Comparison of ENCODE assay signal across 22 cellular contexts in genomic region chr2:79580175-79580574, GRCh38.
DNase-seq lines count a peak whose midpoint lies in the region; ATAC-seq, FAIRE-seq and TF ChIP-seq lines count a peak whose summit lies in the region.
"Had no signal": no experiment of that assay in that cellular context is flagged by ENCODE, and none has a peak within 500 bp of the region (broad histone marks: within the 10 kb centered on the region; RNA-seq: fewer than 3 reads in every experiment).

No MANE protein-coding gene starts in this region.

- CTCF ChIA-PET in WTC11 (lab: Charles Lee) = interaction anchor here (0.9 to 1.6 kb wide), 6 partner anchors 11 to 306 kb away, joined by 3 to 5 read pairs (median 3); partner anchors contain the start of gene CTNNA2

- H3K27me3 ChIP-seq in iPS DF 6.9 (ENCODE audit: control insufficient read depth, insufficient read depth, low read length) = no peaks in the 10 kb centered on the region

- intact Hi-C loops in left cardiac atrium (cut with DNase I) = no loop called here

- H3K4me1 ChIP-seq in iPS DF 6.9 (ENCODE audit: control insufficient read depth, insufficient read depth, low read length) = no peaks in the 10 kb centered on the region

- no peak for TF ChIP-seq CTCF in WTC11 (IDR thresholded peaks at IDR 0.05)
- peak; percentile 32 for TF ChIP-seq CTCF in type B pancreatic cell (conservative IDR thresholded peaks at IDR 0.05)

- no peak overlapping the region for H3K27ac ChIP-seq in iPS DF 6.9 (ENCODE audit: low read length)

- no peak overlapping the region for H3K4me3 ChIP-seq in iPS DF 6.9 (ENCODE audit: low read length)

- H3K4me1 Mint-ChIP-seq in WTC11 (peaks cover 11% of the 10 kb centered on the region), type B pancreatic cell (ENCODE audit: unreplicated experiment) (peaks cover 5% of the 10 kb centered on the region)
- no peaks in the 10 kb centered on the region for H3K4me1 Mint-ChIP-seq in natural killer cell treated with Interleukin-12 subunit alpha and Interleukin-12 subunit beta and Interleukin-15 and Interleukin-18, amount 100 ng/mL, for 72 hours (ENCODE audit: low read depth in 2 of 2)
- H3K4me1 Mint-ChIP-seq in stimulated activated naive CD8-positive, alpha-beta T cell treated with anti-CD3 and anti-CD28 coated beads, Interleukin-15, amount 100 ng/mL, for 72 hours = no peaks in the 10 kb centered on the region
- H3K4me1 Mint-ChIP-seq: CD4-positive, CD25-positive, alpha-beta regulatory T cell; neural crest cell had no signal

- no peak overlapping the region for H3K4me3 Mint-ChIP-seq in WTC11
- no peak overlapping the region for H3K4me3 Mint-ChIP-seq in type B pancreatic cell
- H3K4me3 Mint-ChIP-seq in natural killer cell treated with Interleukin-12 subunit alpha and Interleukin-12 subunit beta and Interleukin-15 and Interleukin-18, amount 100 ng/mL, for 72 hours = no peak overlapping the region
- no peak overlapping the region for H3K4me3 Mint-ChIP-seq in stimulated activated naive CD8-positive, alpha-beta T cell treated with anti-CD3 and anti-CD28 coated beads, Interleukin-15, amount 100 ng/mL, for 72 hours
- H3K4me3 Mint-ChIP-seq: CD4-positive, CD25-positive, alpha-beta regulatory T cell; neural crest cell had no signal

- H3K36me3 Mint-ChIP-seq in WTC11 (no peaks in the 10 kb centered on the region), type B pancreatic cell (no peaks in the 10 kb centered on the region)
- no peaks in the 10 kb centered on the region for H3K36me3 Mint-ChIP-seq in natural killer cell treated with Interleukin-12 subunit alpha and Interleukin-12 subunit beta and Interleukin-15 and Interleukin-18, amount 100 ng/mL, for 72 hours
- H3K36me3 Mint-ChIP-seq: CD4-positive, CD25-positive, alpha-beta regulatory T cell had no signal

- no peak for TF ChIP-seq POLR2A in H54 (IDR thresholded peaks at IDR 0.05; ENCODE audit: low read depth, low read length)

- DNase-seq in H54 (ENCODE audit: insufficient read length, low spot score) (no peak), WTC11 (ENCODE audit: low spot score) (peak; percentile 23), iPS DF 6.9 (ENCODE audit: low read depth, low spot score) (peak; percentile 11), type B pancreatic cell (ENCODE audit: extremely low spot score, unreplicated experiment) (no peak), left cardiac atrium (no peak)
- no peak for DNase-seq in natural killer cell treated with Interleukin-12 subunit alpha and Interleukin-12 subunit beta and Interleukin-15 and Interleukin-18, amount 100 ng/mL, for 72 hours (ENCODE audit: low spot score)
- no peak for DNase-seq in stimulated activated naive CD8-positive, alpha-beta T cell treated with anti-CD3 and anti-CD28 coated beads, Interleukin-15, amount 100 ng/mL, for 72 hours
- DNase-seq: activated CD4-positive, alpha-beta T cell treated with anti-CD3 and anti-CD28 coated beads for 48 hours; activated CD8-positive, alpha-beta memory T cell treated with anti-CD3 and anti-CD28 coated beads for 24 hours; activated effector memory CD4-positive, alpha-beta T cell treated with anti-CD3 and anti-CD28 coated beads, Interleukin-2, amount 50 U/mL, for 16 hours; CD4-positive, CD25-positive, alpha-beta regulatory T cell; Karpas-422; kidney glomerular epithelial cell; MV-4-11; NCI-H146; NCI-H446 treated with DMSO at 0.1 percent for 48 hours; OCI-M1; right cardiac atrium; stimulated activated CD4-positive, alpha-beta T cell treated with anti-CD3 and anti-CD28 coated beads, Interleukin-4, amount 100 ng/mL, for 1 hour had no signal

- peak; percentile 52 for FAIRE-seq in H54 (lab: Jason Lieb, UNC)
- FAIRE-seq: D721Med had no signal

- peak overlapping the region; percentile 41 for H3K27ac Mint-ChIP-seq in WTC11
- H3K27ac Mint-ChIP-seq in type B pancreatic cell = no peak overlapping the region
- no peak overlapping the region for H3K27ac Mint-ChIP-seq in natural killer cell treated with Interleukin-12 subunit alpha and Interleukin-12 subunit beta and Interleukin-15 and Interleukin-18, amount 100 ng/mL, for 72 hours
- no peak overlapping the region for H3K27ac Mint-ChIP-seq in stimulated activated naive CD8-positive, alpha-beta T cell treated with anti-CD3 and anti-CD28 coated beads, Interleukin-15, amount 100 ng/mL, for 72 hours
- H3K27ac Mint-ChIP-seq: CD4-positive, CD25-positive, alpha-beta regulatory T cell had no signal

- WGBS in iPS DF 6.9 (ENCODE audit: insufficient coverage, insufficient read length) = no CpG with 5 or more reads among the region's 6 CpGs

- peak; percentile 86 for ATAC-seq in WTC11
- no peak for ATAC-seq in natural killer cell treated with Interleukin-12 subunit alpha and Interleukin-12 subunit beta and Interleukin-15 and Interleukin-18, amount 100 ng/mL, for 72 hours
- ATAC-seq in stimulated activated naive CD8-positive, alpha-beta T cell treated with anti-CD3 and anti-CD28 coated beads, Interleukin-15, amount 100 ng/mL, for 72 hours = no peak
- no peak for ATAC-seq in left cardiac atrium
- ATAC-seq: right cardiac atrium, Right ventricle myocardium inferior had no signal

- H3K9me3 Mint-ChIP-seq in WTC11 = peaks cover 7% of the 10 kb centered on the region; the same call in 1 of the 2 replicates
- H3K9me3 Mint-ChIP-seq in type B pancreatic cell = no peaks in the 10 kb centered on the region
- peaks cover 9% of the 10 kb centered on the region for H3K9me3 Mint-ChIP-seq in natural killer cell treated with Interleukin-12 subunit alpha and Interleukin-12 subunit beta and Interleukin-15 and Interleukin-18, amount 100 ng/mL, for 72 hours
- peaks cover 0 to 7% of the 10 kb centered on the region in 2 donors for H3K9me3 Mint-ChIP-seq in stimulated activated naive CD8-positive, alpha-beta T cell treated with anti-CD3 and anti-CD28 coated beads, Interleukin-15, amount 100 ng/mL, for 72 hours

- H3K36me3 ChIP-seq in iPS DF 6.9 (ENCODE audit: control insufficient read depth, insufficient read depth, low read length) = no peaks in the 10 kb centered on the region

- no peaks in the 10 kb centered on the region for H3K27me3 Mint-ChIP-seq in WTC11 (ENCODE audit: low read depth)
- H3K27me3 Mint-ChIP-seq in type B pancreatic cell = peaks cover 4% of the 10 kb centered on the region
- no peaks in the 10 kb centered on the region for H3K27me3 Mint-ChIP-seq in natural killer cell treated with Interleukin-12 subunit alpha and Interleukin-12 subunit beta and Interleukin-15 and Interleukin-18, amount 100 ng/mL, for 72 hours
- no peaks in the 10 kb centered on the region for H3K27me3 Mint-ChIP-seq in stimulated activated naive CD8-positive, alpha-beta T cell treated with anti-CD3 and anti-CD28 coated beads, Interleukin-15, amount 100 ng/mL, for 72 hours
- H3K27me3 Mint-ChIP-seq: CD4-positive, CD25-positive, alpha-beta regulatory T cell had no signal

- POLR2A ChIA-PET in WTC11 (lab: Charles Lee) = no interaction called here

- H3K9me3 ChIP-seq in iPS DF 6.9 (ENCODE audit: control insufficient read depth, insufficient read depth, low read length) = no peaks in the 10 kb centered on the region

TF ChIP-seq in WTC11, 78 proteins besides CTCF, POLR2A, EP300 and RAD21 (continues in another document):
- TF ChIP-seq ZNF281 (CRISPR knock-in tag; IDR thresholded peaks at IDR 0.05) = no peak
- no peak for TF ChIP-seq SMAD4 (CRISPR knock-in tag; IDR thresholded peaks at IDR 0.05)
- no peak for TF ChIP-seq SP1 (CRISPR knock-in tag; conservative IDR thresholded peaks at IDR 0.05)
- TF ChIP-seq, protein P1, sequence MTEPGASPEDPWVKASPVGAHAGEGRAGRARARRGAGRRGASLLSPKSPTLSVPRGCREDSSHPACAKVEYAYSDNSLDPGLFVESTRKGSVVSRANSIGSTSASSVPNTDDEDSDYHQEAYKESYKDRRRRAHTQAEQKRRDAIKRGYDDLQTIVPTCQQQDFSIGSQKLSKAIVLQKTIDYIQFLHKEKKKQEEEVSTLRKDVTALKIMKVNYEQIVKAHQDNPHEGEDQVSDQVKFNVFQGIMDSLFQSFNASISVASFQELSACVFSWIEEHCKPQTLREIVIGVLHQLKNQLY (CRISPR knock-in tag; IDR thresholded peaks at IDR 0.05) = no peak
- TF ChIP-seq ELF4 (CRISPR knock-in tag; IDR thresholded peaks at IDR 0.05; ENCODE audit: low read depth) = no peak

Comparison
In these comparisons a context has a peak if more than half of its experiments do, and no peak if none do; other contexts are left out.
1. DNase-seq: peak in WTC11 (single experiment) and iPS DF 6.9 (single experiment); none in H54 (single experiment), type B pancreatic cell (single experiment), natural killer cell treated with Interleukin-12 subunit alpha and Interleukin-12 subunit beta and Interleukin-15 and Interleukin-18, amount 100 ng/mL, for 72 hours (single experiment), stimulated activated naive CD8-positive, alpha-beta T cell treated with anti-CD3 and anti-CD28 coated beads, Interleukin-15, amount 100 ng/mL, for 72 hours (0 of 2) and left cardiac atrium (single experiment).